Comparison of ENCODE assay signal across 30 cellular contexts in the genomic region with DNA sequence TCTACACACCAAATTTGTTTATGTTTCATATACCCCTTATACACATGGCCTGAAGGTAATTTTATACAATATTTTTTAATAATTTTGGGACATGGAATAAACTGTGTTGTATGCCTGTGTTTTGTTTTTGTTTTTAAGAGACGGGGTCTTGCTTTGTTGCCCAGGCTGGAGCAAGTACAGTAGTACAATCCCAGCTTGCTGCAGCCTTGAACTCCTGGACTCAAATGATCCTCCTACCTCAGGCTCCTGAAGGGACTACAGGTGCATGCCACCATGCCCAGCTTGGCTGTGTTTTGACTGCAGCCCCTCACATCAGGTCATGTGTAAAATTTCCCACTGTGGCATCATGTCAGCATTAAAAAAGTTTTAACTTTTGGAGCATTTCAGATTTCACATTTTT.
"Had no signal": no experiment of that assay in that cellular context is flagged by ENCODE, and none has a peak within 500 bp of the region (broad histone marks: within the 10 kb centered on the region; RNA-seq: fewer than 3 reads in every experiment).

No MANE protein-coding gene starts in this region.

- H3K4me3 Mint-ChIP-seq: immature natural killer cell; natural killer cell treated with Interleukin-12 subunit alpha and Interleukin-12 subunit beta and Interleukin-15 and Interleukin-18, amount 100 ng/mL, for 72 hours; neural crest cell; stimulated activated naive B cell treated with anti-CD40 and anti-IgM and Interleukin-4, amounts not matched to agents 10 μg/mL and 1 μg/mL and 100 μg/mL, for 72 hours had no signal

- H3K27me3 ChIP-seq: left lung, right atrium auricular region, stomach, testis, thyroid gland, transverse colon, upper lobe of right lung had no signal

- H3K9me3 Mint-ChIP-seq: immature natural killer cell; naive thymus-derived CD4-positive, alpha-beta T cell; natural killer cell treated with Interleukin-12 subunit alpha and Interleukin-12 subunit beta and Interleukin-15 and Interleukin-18, amount 100 ng/mL, for 72 hours; neural crest cell; stimulated activated naive B cell treated with anti-CD40 and anti-IgM and Interleukin-4, amounts not matched to agents 10 μg/mL and 1 μg/mL and 100 μg/mL, for 72 hours had no signal

- H3K9ac ChIP-seq: parathyroid adenoma had no signal

- H2AFZ ChIP-seq: parathyroid adenoma had no signal

- ATAC-seq: left colon; left lung; mucosa of descending colon; naive thymus-derived CD4-positive, alpha-beta T cell; natural killer cell treated with Interleukin-12 subunit alpha and Interleukin-12 subunit beta and Interleukin-15 and Interleukin-18, amount 100 ng/mL, for 72 hours; sciatic nerve; stimulated activated naive B cell treated with anti-CD40 and anti-IgM and Interleukin-4, amounts not matched to agents 10 μg/mL and 1 μg/mL and 100 μg/mL, for 72 hours; stimulated activated naive CD8-positive, alpha-beta T cell treated with anti-CD3 and anti-CD28 coated beads, Interleukin-15, Interleukin-2, amounts not matched to agents 100 U/mL and 50 U/mL, for 24 hours; upper lobe of right lung had no signal

- H3K4me3 ChIP-seq: left lung, lung, mucosa of descending colon, right atrium auricular region, skin epidermis, stomach, testis, thyroid gland, transverse colon, upper lobe of right lung had no signal

- H3K27ac ChIP-seq: left lung, parathyroid adenoma, right atrium auricular region, stomach, testis, thyroid gland, transverse colon, upper lobe of right lung had no signal

- H3K9me3 ChIP-seq: left lung, mucosa of descending colon, right atrium auricular region, stomach, testis, thyroid gland, transverse colon, upper lobe of right lung had no signal

- DNase-seq: hypothalamus; immature natural killer cell; kidney; left colon; left lung; mesendoderm; midbrain; mucosa of descending colon; naive thymus-derived CD4-positive, alpha-beta T cell; occipital lobe; stimulated activated CD4-positive, alpha-beta T cell treated with anti-CD3 and anti-CD28 coated beads, Interleukin-12 subunit alpha, Interleukin-12 subunit beta, amount 100 ng/mL, for 4 hours; stimulated activated CD4-positive, alpha-beta T cell treated with anti-CD3 and anti-CD28 coated beads, Interleukin-15, amount 100 ng/mL, for 24 hours; stimulated activated CD4-positive, alpha-beta T cell treated with anti-CD3 and anti-CD28 coated beads, Interleukin-2, amount 100 ng/mL, for 24 hours; stimulated activated CD4-positive, alpha-beta T cell treated with anti-CD3 and anti-CD28 coated beads, Interleukin-4, amount 100 ng/mL, for 1 hour; stimulated activated naive B cell treated with anti-CD40 and anti-IgM and Interleukin-4, amounts not matched to agents 10 μg/mL and 1 μg/mL and 100 μg/mL, for 72 hours; stimulated activated naive CD8-positive, alpha-beta T cell treated with anti-CD3 and anti-CD28 coated beads, Interleukin-15, Interleukin-2, amounts not matched to agents 100 U/mL and 50 U/mL, for 24 hours; stomach; testis; thyroid gland; transverse colon; upper lobe of right lung had no signal

- H3K36me3 ChIP-seq: left lung, right atrium auricular region, stomach, thyroid gland, transverse colon, upper lobe of right lung had no signal

- FAIRE-seq: islet of Langerhans, kidney, urothelium cell line had no signal

- H3K27ac Mint-ChIP-seq: natural killer cell treated with Interleukin-12 subunit alpha and Interleukin-12 subunit beta and Interleukin-15 and Interleukin-18, amount 100 ng/mL, for 72 hours; stimulated activated naive B cell treated with anti-CD40 and anti-IgM and Interleukin-4, amounts not matched to agents 10 μg/mL and 1 μg/mL and 100 μg/mL, for 72 hours had no signal

- H3K36me3 Mint-ChIP-seq: immature natural killer cell; naive thymus-derived CD4-positive, alpha-beta T cell; natural killer cell treated with Interleukin-12 subunit alpha and Interleukin-12 subunit beta and Interleukin-15 and Interleukin-18, amount 100 ng/mL, for 72 hours had no signal

- H3K27me3 Mint-ChIP-seq: naive thymus-derived CD4-positive, alpha-beta T cell; natural killer cell treated with Interleukin-12 subunit alpha and Interleukin-12 subunit beta and Interleukin-15 and Interleukin-18, amount 100 ng/mL, for 72 hours; stimulated activated naive B cell treated with anti-CD40 and anti-IgM and Interleukin-4, amounts not matched to agents 10 μg/mL and 1 μg/mL and 100 μg/mL, for 72 hours had no signal
